8 cellular contexts compared by ENCODE assay signal in genomic region chr1:23867953-23868847, GRCh38. TPM values are rescaled to one million over a fixed set of nuclear protein-coding genes. Genes with fewer than 3 reads are reported as not detected.
DNase-seq lines count a peak whose midpoint lies in the region; ATAC-seq and TF ChIP-seq lines count a peak whose summit lies in the region.

Gene FUCA1 (minus strand): TSS chr1:23868290. CDS start chr1:23868286, 4 bp downstream.

- peak within 1 kb of the TSS; percentile 53; the same call in 1 of the 2 replicates for H2AFZ ChIP-seq in OCI-LY7 (ENCODE audit: low read length)

- peak; percentile 78 for DNase-seq in DMS 273 treated with DMSO at 0.1 percent for 48 hours (lab: John Stamatoyannopoulos, UW)
- DNase-seq in HuH-7 (ENCODE audit: low spot score), result peak; percentile 97
- peak; percentile 97 for DNase-seq in OCI-LY7 (ENCODE audit: low spot score)
- peak; percentile 89 for DNase-seq in activated T-cell treated with anti-CD3 and anti-CD28 coated beads for 48 hours (ENCODE audit: low read depth)
- peak; percentile 95 to 97 for DNase-seq in erythroblast (lab: John Stamatoyannopoulos, UW)
- DNase-seq in stimulated activated CD8-positive, alpha-beta memory T cell treated with anti-CD3 and anti-CD28 coated beads, Interleukin-4, amount 100 ng/mL, for 48 hours, result peak; percentile 94

- H3K9me3 ChIP-seq in OCI-LY7 (ENCODE audit: low read length) (no peaks in the 10 kb centered on the region), mucosa of rectum (ENCODE audit: control insufficient read depth in 2 of 2, low read length in 2 of 2) (no peaks in the 10 kb centered on the region)

- H3K4me1 ChIP-seq in OCI-LY7 (ENCODE audit: insufficient read depth, low read length, poor library complexity, severe bottlenecking) (peaks cover 25% of the 10 kb centered on the region), mucosa of rectum (ENCODE audit: control insufficient read depth in 2 of 2, insufficient read depth in 2 of 2, low read length in 2 of 2) (peaks cover 7 to 23% of the 10 kb centered on the region in 2 donors)

- H3K9me2 ChIP-seq in OCI-LY7 (ENCODE audit: insufficient read depth, low read length), result no peaks in the 10 kb centered on the region

- peaks cover 34% of the 10 kb centered on the region for H3K36me3 ChIP-seq in OCI-LY7 (ENCODE audit: insufficient read depth, low read length)
- peaks cover 3 to 11% of the 10 kb centered on the region in 2 donors for H3K36me3 ChIP-seq in mucosa of rectum (ENCODE audit: control insufficient read depth in 2 of 2, insufficient read depth in 2 of 2, low read length in 2 of 2)

- POLR2A ChIA-PET in OCI-LY7 (lab: Charles Lee), result no interaction called here

- peak; percentile 53 for TF ChIP-seq POLR2A in erythroblast (IDR thresholded peaks at IDR 0.05; ENCODE audit: low read length)

- TF ChIP-seq CTCF in OCI-LY7 (conservative IDR thresholded peaks at IDR 0.05; ENCODE audit: low read length), result peak; percentile 82

- CTCF ChIA-PET in OCI-LY7 (lab: Charles Lee; ENCODE audit: unreplicated experiment), result no interaction called here

- H3K27ac ChIP-seq in OCI-LY7 (ENCODE audit: low read depth, low read length, poor library complexity, severe bottlenecking) (peak within 1 kb of the TSS; percentile 21), mucosa of rectum (ENCODE audit: low read depth in 2 of 2, low read length in 2 of 2) (peak within 1 kb of the TSS; percentile 78 to 79)

- no peaks in the 10 kb centered on the region for H4K20me1 ChIP-seq in OCI-LY7 (ENCODE audit: insufficient read depth, low read length)

- peak within 1 kb of the TSS; percentile 74 for H3K4me3 ChIP-seq in OCI-LY7 (ENCODE audit: low read depth, low read length, poor library complexity, severe bottlenecking)
- H3K4me3 ChIP-seq in mucosa of rectum (ENCODE audit: low read length in 2 of 2), result peak within 1 kb of the TSS; percentile 76 to 81

- intact Hi-C loops in OCI-LY7 (cut with micrococcal nuclease; ENCODE audit: unreplicated experiment), result loop anchor here (1.0 to 5.0 kb wide), 4 partner anchors 41 to 89 kb away; partner anchors contain the start of gene PNRC2

- H3K4me2 ChIP-seq in OCI-LY7 (ENCODE audit: low read length), result peak within 1 kb of the TSS; percentile 87

- ATAC-seq in GM21447 (IDR thresholded peaks at IDR 0.05; ENCODE audit: unreplicated experiment), result peak; percentile 95

- no peaks in the 10 kb centered on the region for H3K27me3 ChIP-seq in mucosa of rectum (ENCODE audit: control insufficient read depth in 2 of 2, insufficient read depth in 2 of 2, low read length in 2 of 2)

- peak within 1 kb of the TSS; percentile 86 for H3K9ac ChIP-seq in mucosa of rectum (ENCODE audit: low read depth in 1 of 2, low read length in 2 of 2)

- H3K79me2 ChIP-seq in OCI-LY7 (ENCODE audit: insufficient read depth, low read depth, low read length), result no peaks in the 10 kb centered on the region

- no TSS peak for BruUV-seq in OCI-LY7 (replicated peaks; lab: Mats Ljungman, UMichigan)

RNA-seq across cellular contexts. Expression of gene FUCA1, which starts in this region (rescaled TPM):
- 9.1 and 9.3 TPM in 2 replicates for total RNA-seq in OCI-LY7 (2014; rRNA removed; shearing (Covaris generic))
- total RNA-seq in OCI-LY7 (2022), result 9.3 and 9.9 TPM in 2 replicates

Comparison
In these comparisons a context has a peak if more than half of its experiments do, and no peak if none do; other contexts are left out.
1. Peak in every context shown above with its lines: DNase-seq, ATAC-seq, H3K4me3 ChIP-seq and H3K27ac ChIP-seq.